12 cellular contexts compared by ENCODE assay signal in genomic region chr15:29040367-29040745, GRCh38.
DNase-seq lines count a peak whose midpoint lies in the region; ATAC-seq, FAIRE-seq and TF ChIP-seq lines count a peak whose summit lies in the region.
"Had no signal": no experiment of that assay in that cellular context is flagged by ENCODE, and none has a peak within 500 bp of the region (broad histone marks: within the 10 kb centered on the region; RNA-seq: fewer than 3 reads in every experiment).

No MANE protein-coding gene starts in this region.

- H3K36me3 Mint-ChIP-seq in astrocyte (ENCODE audit: low read depth, unreplicated experiment): no peaks in the 10 kb centered on the region
- no peaks in the 10 kb centered on the region for H3K36me3 Mint-ChIP-seq in stimulated activated effector memory CD8-positive, alpha-beta T cell treated with anti-CD3 and anti-CD28 coated beads, Interleukin-12 subunit alpha, Interleukin-12 subunit beta, amount 100 ng/mL, for 72 hours
- no peaks in the 10 kb centered on the region for H3K36me3 Mint-ChIP-seq in MCF 10A (ENCODE audit: insufficient read depth, unreplicated experiment)

- peaks cover 22% of the 10 kb centered on the region for H3K4me1 ChIP-seq in HUES64 (ENCODE audit: insufficient read depth, low read length)
- peaks cover 34% of the 10 kb centered on the region for H3K4me1 ChIP-seq in astrocyte (ENCODE audit: insufficient read depth, low read length)
- peaks cover 4% of the 10 kb centered on the region for H3K4me1 ChIP-seq in hepatocyte (ENCODE audit: insufficient read depth)

- no peak overlapping the region for H3K27ac Mint-ChIP-seq in astrocyte (ENCODE audit: unreplicated experiment)
- no peak overlapping the region for H3K27ac Mint-ChIP-seq in stimulated activated effector memory CD8-positive, alpha-beta T cell treated with anti-CD3 and anti-CD28 coated beads, Interleukin-12 subunit alpha, Interleukin-12 subunit beta, amount 100 ng/mL, for 72 hours
- H3K27ac Mint-ChIP-seq in MCF 10A (ENCODE audit: low read depth, unreplicated experiment): no peak overlapping the region

- POLR2A ChIA-PET in MCF 10A (lab: Yijun Ruan, JAX): no interaction called here

- H3K9me3 ChIP-seq in HUES64 (ENCODE audit: insufficient read depth, low read depth, low read length): no peaks in the 10 kb centered on the region
- H3K9me3 ChIP-seq in astrocyte (ENCODE audit: insufficient read depth, low read depth, low read length): no peaks in the 10 kb centered on the region
- no peaks in the 10 kb centered on the region for H3K9me3 ChIP-seq in hepatocyte (ENCODE audit: low read depth)

- H3K9me2 ChIP-seq in hepatocyte (replicated peaks; ENCODE audit: insufficient read depth): no peaks in the 10 kb centered on the region

- H3K27me3 Mint-ChIP-seq in astrocyte (ENCODE audit: low read depth, unreplicated experiment) (no peaks in the 10 kb centered on the region), MCF 10A (ENCODE audit: insufficient read depth, unreplicated experiment) (no peaks in the 10 kb centered on the region)

- H3K27ac ChIP-seq in HUES64 (ENCODE audit: low read depth, low read length) (peak overlapping the region; percentile 20), astrocyte (ENCODE audit: low read depth, low read length) (peak overlapping the region; percentile 57), hepatocyte (no peak overlapping the region)

- intact Hi-C loops in MCF 10A (cut with micrococcal nuclease): no loop called here

- no TSS peak for BruUV-seq in MCF 10A (replicated peaks; lab: Mats Ljungman, UMichigan)

- H3K4me3 Mint-ChIP-seq in astrocyte (ENCODE audit: unreplicated experiment) (no peak overlapping the region), MCF 10A (ENCODE audit: unreplicated experiment) (no peak overlapping the region)
- peak overlapping the region; percentile 51 for H3K4me3 Mint-ChIP-seq in stimulated activated effector memory CD8-positive, alpha-beta T cell treated with anti-CD3 and anti-CD28 coated beads, Interleukin-12 subunit alpha, Interleukin-12 subunit beta, amount 100 ng/mL, for 72 hours

- H3K9ac ChIP-seq in HUES64 (ENCODE audit: low read depth, low read length): 0 out of 2 replicates have a peak overlapping the region, but pooled peaks have one; percentile 24
- H3K9ac ChIP-seq in astrocyte (ENCODE audit: low read length): peak overlapping the region; percentile 53

- peaks cover 27% of the 10 kb centered on the region for H3K4me1 Mint-ChIP-seq in astrocyte (ENCODE audit: low read depth, unreplicated experiment)
- H3K4me1 Mint-ChIP-seq in stimulated activated effector memory CD8-positive, alpha-beta T cell treated with anti-CD3 and anti-CD28 coated beads, Interleukin-12 subunit alpha, Interleukin-12 subunit beta, amount 100 ng/mL, for 72 hours: peaks cover 32% of the 10 kb centered on the region
- no peaks in the 10 kb centered on the region for H3K4me1 Mint-ChIP-seq in MCF 10A (ENCODE audit: insufficient read depth, unreplicated experiment)

- H3K4me2 ChIP-seq in astrocyte (ENCODE audit: low read length) (peak overlapping the region; percentile 56), hepatocyte (no peak overlapping the region)

- peak; percentile 39 for FAIRE-seq in astrocyte (lab: Jason Lieb, UNC)
- FAIRE-seq: TTC549 had no signal

- H3K36me3 ChIP-seq in HUES64 (ENCODE audit: insufficient read depth, low read length) (no peaks in the 10 kb centered on the region), astrocyte (ENCODE audit: insufficient read depth, low read length) (peaks cover 2% of the 10 kb centered on the region), hepatocyte (replicated peaks; ENCODE audit: insufficient read depth, low read depth) (no peaks in the 10 kb centered on the region)

- peaks cover 4% of the 10 kb centered on the region for H3K9me3 Mint-ChIP-seq in astrocyte (ENCODE audit: unreplicated experiment)
- H3K9me3 Mint-ChIP-seq in stimulated activated effector memory CD8-positive, alpha-beta T cell treated with anti-CD3 and anti-CD28 coated beads, Interleukin-12 subunit alpha, Interleukin-12 subunit beta, amount 100 ng/mL, for 72 hours: no peaks in the 10 kb centered on the region
- no peaks in the 10 kb centered on the region for H3K9me3 Mint-ChIP-seq in MCF 10A (ENCODE audit: unreplicated experiment)

- H4K20me1 ChIP-seq in astrocyte (ENCODE audit: insufficient read depth, low read length): peaks cover 8% of the 10 kb centered on the region
- no peaks in the 10 kb centered on the region for H4K20me1 ChIP-seq in hepatocyte (ENCODE audit: insufficient read depth, poor library complexity, severe bottlenecking)

- H3K79me2 ChIP-seq in astrocyte (ENCODE audit: insufficient read depth, low read length) (no peaks in the 10 kb centered on the region), hepatocyte (no peaks in the 10 kb centered on the region)

- 69% methylated on average over 8 of the region's 8 CpGs for WGBS in HUES64
- 54% methylated on average over 8 of the region's 8 CpGs for WGBS in hepatocyte (ENCODE audit: low lambda C conversion rate, missing lambda C conversion rate)

- no peak overlapping the region for H3K4me3 ChIP-seq in HUES64 (ENCODE audit: low read length)
- H3K4me3 ChIP-seq in astrocyte (ENCODE audit: insufficient read depth, low read depth, low read length): no peak overlapping the region
- H3K4me3 ChIP-seq in hepatocyte: no peak overlapping the region

- TF ChIP-seq CTCF in astrocyte (IDR thresholded peaks at IDR 0.05; ENCODE audit: insufficient read depth, low read depth, low read length) (no peak), hepatocyte (IDR thresholded peaks at IDR 0.05; ENCODE audit: poor library complexity) (no peak), MCF 10A (IDR thresholded peaks at IDR 0.05; ENCODE audit: unreplicated experiment) (no peak)

- no peak for ATAC-seq in stimulated activated effector memory CD8-positive, alpha-beta T cell treated with anti-CD3 and anti-CD28 coated beads, Interleukin-12 subunit alpha, Interleukin-12 subunit beta, amount 100 ng/mL, for 72 hours
- ATAC-seq in HG03280 (IDR thresholded peaks at IDR 0.05; ENCODE audit: unreplicated experiment) (no peak), GM21619 (IDR thresholded peaks at IDR 0.05; ENCODE audit: unreplicated experiment) (no peak)
- ATAC-seq: sciatic nerve had no signal

- CTCF ChIA-PET in MCF 10A (lab: Yijun Ruan, JAX): no interaction called here

- DNase-seq in astrocyte (ENCODE audit: low read depth): peak; percentile 91
- peak; percentile 37 for DNase-seq in hepatocyte (ENCODE audit: low spot score)
- DNase-seq in stimulated activated effector memory CD8-positive, alpha-beta T cell treated with anti-CD3 and anti-CD28 coated beads, Interleukin-12 subunit alpha, Interleukin-12 subunit beta, amount 100 ng/mL, for 72 hours (ENCODE audit: low spot score in 2 of 2): no peak
- no peak for DNase-seq in MCF 10A (ENCODE audit: unreplicated experiment)
- DNase-seq: effector memory CD4-positive, alpha-beta T cell; NK-92 treated with Interleukin-12 subunit alpha and Interleukin-12 subunit beta, amount 100 ng/mL, for 24 hours; SIG-M5 had no signal

- no peaks in the 10 kb centered on the region for H3K27me3 ChIP-seq in HUES64 (ENCODE audit: insufficient read depth, low read length)
- no peaks in the 10 kb centered on the region for H3K27me3 ChIP-seq in astrocyte (ENCODE audit: insufficient read depth, low read length)
- no peaks in the 10 kb centered on the region for H3K27me3 ChIP-seq in hepatocyte

- no peak overlapping the region for H2AFZ ChIP-seq in astrocyte (ENCODE audit: low read depth, low read length)
- H2AFZ ChIP-seq in hepatocyte: no peak overlapping the region

Comparison
In these comparisons a context has a peak if more than half of its experiments do, and no peak if none do; other contexts are left out.
1. DNase-seq: peak in astrocyte (single experiment) and hepatocyte (single experiment); none in stimulated activated effector memory CD8-positive, alpha-beta T cell treated with anti-CD3 and anti-CD28 coated beads, Interleukin-12 subunit alpha, Interleukin-12 subunit beta, amount 100 ng/mL, for 72 hours (0 of 2) and MCF 10A (single experiment).